In genomic region chr20:3890410-3890751, GRCh38 we compare ENCODE assay signal across 8 cellular contexts. TPM values are rescaled to one million over a fixed set of nuclear protein-coding genes. Genes with fewer than 3 reads are reported as not detected.
DNase-seq lines count a peak whose midpoint lies in the region; ATAC-seq and TF ChIP-seq lines count a peak whose summit lies in the region.

No MANE protein-coding gene starts in this region.

- peaks cover 46% of the 10 kb centered on the region for H3K36me3 Mint-ChIP-seq in activated CD4-positive, alpha-beta T cell treated with anti-CD3 and anti-CD28 coated beads, Interleukin-2, amount 10 ng/mL, durations not matched to agents 24 days and 14 days (ENCODE audit: low read depth)
- peaks cover 42% of the 10 kb centered on the region for H3K36me3 Mint-ChIP-seq in effector memory CD8-positive, alpha-beta T cell (ENCODE audit: insufficient read depth)
- H3K36me3 Mint-ChIP-seq in nephron progenitor cell (ENCODE audit: low read depth) = peaks cover 42% of the 10 kb centered on the region

- H3K27me3 ChIP-seq in OCI-LY3 (ENCODE audit: low read depth, low read length) = no peaks in the 10 kb centered on the region

- H3K27ac Mint-ChIP-seq in activated CD4-positive, alpha-beta T cell treated with anti-CD3 and anti-CD28 coated beads, Interleukin-2, amount 10 ng/mL, durations not matched to agents 24 days and 14 days = peak overlapping the region; percentile 99
- peak overlapping the region; percentile 97 for H3K27ac Mint-ChIP-seq in effector memory CD8-positive, alpha-beta T cell
- peak overlapping the region; percentile 99 for H3K27ac Mint-ChIP-seq in nephron progenitor cell

- peak overlapping the region; percentile 93 for H3K4me3 ChIP-seq in OCI-LY3 (ENCODE audit: low read length)

- H3K27ac ChIP-seq in OCI-LY3 (ENCODE audit: low read length) = peak overlapping the region; percentile 79

- H3K4me2 ChIP-seq in OCI-LY3 (ENCODE audit: low read length) = peak overlapping the region; percentile 92

- TF ChIP-seq CTCF in OCI-LY3 (IDR thresholded peaks at IDR 0.05; ENCODE audit: low read depth, low read length) = no peak
- no peak for TF ChIP-seq CTCF in nephron progenitor cell (IDR thresholded peaks at IDR 0.05)

- H4K20me1 ChIP-seq in OCI-LY3 (ENCODE audit: insufficient read depth, low read length) = peaks cover 48% of the 10 kb centered on the region

- no peak for ATAC-seq in effector memory CD8-positive, alpha-beta T cell (replicated peaks)
- ATAC-seq in GM19455 (IDR thresholded peaks at IDR 0.05; ENCODE audit: unreplicated experiment) = no peak

- H3K9me3 ChIP-seq in OCI-LY3 (ENCODE audit: insufficient read depth, low read length) = no peaks in the 10 kb centered on the region

- peak overlapping the region; percentile 95 for H3K9ac ChIP-seq in OCI-LY3 (ENCODE audit: low read length)

- peaks cover 38% of the 10 kb centered on the region for H3K36me3 ChIP-seq in OCI-LY3 (replicated peaks; ENCODE audit: low read depth, low read length)

- intact Hi-C loops in activated CD4-positive, alpha-beta T cell treated with anti-CD3 and anti-CD28 coated beads, Interleukin-2, amount 10 ng/mL, durations not matched to agents 24 days and 14 days (cut with micrococcal nuclease) = no loop called here

- peaks cover 24% of the 10 kb centered on the region for H3K4me1 ChIP-seq in OCI-LY3 (ENCODE audit: low read length)

- H3K9me3 Mint-ChIP-seq in activated CD4-positive, alpha-beta T cell treated with anti-CD3 and anti-CD28 coated beads, Interleukin-2, amount 10 ng/mL, durations not matched to agents 24 days and 14 days = no peaks in the 10 kb centered on the region
- H3K9me3 Mint-ChIP-seq in effector memory CD8-positive, alpha-beta T cell = no peaks in the 10 kb centered on the region
- no peaks in the 10 kb centered on the region for H3K9me3 Mint-ChIP-seq in nephron progenitor cell

- peaks cover 79% of the 10 kb centered on the region for H3K79me2 ChIP-seq in OCI-LY3 (ENCODE audit: low read length)

- peak overlapping the region; percentile 100 for H3K4me3 Mint-ChIP-seq in activated CD4-positive, alpha-beta T cell treated with anti-CD3 and anti-CD28 coated beads, Interleukin-2, amount 10 ng/mL, durations not matched to agents 24 days and 14 days
- peak overlapping the region; percentile 100 for H3K4me3 Mint-ChIP-seq in effector memory CD8-positive, alpha-beta T cell
- H3K4me3 Mint-ChIP-seq in nephron progenitor cell = peak overlapping the region; percentile 99

- no peak overlapping the region for H2AFZ ChIP-seq in OCI-LY3 (ENCODE audit: low read depth, low read length)

- no peaks in the 10 kb centered on the region for H3K27me3 Mint-ChIP-seq in activated CD4-positive, alpha-beta T cell treated with anti-CD3 and anti-CD28 coated beads, Interleukin-2, amount 10 ng/mL, durations not matched to agents 24 days and 14 days
- no peaks in the 10 kb centered on the region for H3K27me3 Mint-ChIP-seq in effector memory CD8-positive, alpha-beta T cell
- H3K27me3 Mint-ChIP-seq in nephron progenitor cell (ENCODE audit: low read depth, poor library complexity) = no peaks in the 10 kb centered on the region

- DNase-seq in activated CD4-positive, alpha-beta T cell treated with anti-CD3 and anti-CD28 coated beads, Interleukin-2, amount 10 ng/mL, durations not matched to agents 24 days and 14 days = no peak
- no peak for DNase-seq in activated CD4-positive, alpha-beta T cell treated with anti-CD3 and anti-CD28 coated beads, Interleukin-2, amount 50 U/mL, for 4 hours
- no peak for DNase-seq in effector memory CD8-positive, alpha-beta T cell
- DNase-seq in nephron progenitor cell = no peak
- DNase-seq in GOT3 (lab: John Stamatoyannopoulos, UW) = no peak
- no peak for DNase-seq in inferior parietal cortex (ENCODE audit: extremely low spot score)

- H3K4me1 Mint-ChIP-seq in activated CD4-positive, alpha-beta T cell treated with anti-CD3 and anti-CD28 coated beads, Interleukin-2, amount 10 ng/mL, durations not matched to agents 24 days and 14 days = peaks cover 48% of the 10 kb centered on the region
- H3K4me1 Mint-ChIP-seq in effector memory CD8-positive, alpha-beta T cell (ENCODE audit: low read depth in 2 of 2) = peaks cover 45 to 58% of the 10 kb centered on the region in 2 donors
- peaks cover 50% of the 10 kb centered on the region for H3K4me1 Mint-ChIP-seq in nephron progenitor cell

RNA-seq across cellular contexts. Expression of gene PANK2, which starts 1.2 kb away (rescaled TPM):
- total RNA-seq in activated CD4-positive, alpha-beta T cell treated with anti-CD3 and anti-CD28 coated beads, Interleukin-2, amount 10 ng/mL, durations not matched to agents 24 days and 14 days = 45.4 and 52.2 TPM in 2 replicates

RNA-seq across cellular contexts. Expression of gene MAVS, which starts 43.7 kb away (rescaled TPM):
- 39.3 and 40.2 TPM in 2 replicates for total RNA-seq in activated CD4-positive, alpha-beta T cell treated with anti-CD3 and anti-CD28 coated beads, Interleukin-2, amount 10 ng/mL, durations not matched to agents 24 days and 14 days
